Comparison of ENCODE assay signal across 1 cellular context in genomic region chr20:44959896-44960852, GRCh38.
A peak's percentile ranks its signal among the peaks of the same experiment; 100 is the strongest.
TF ChIP-seq lines count a peak whose summit lies in the region.

TSS of gene TOMM34 (minus strand) at chr20:44960397. CDS start at chr20:44960333, 64 bp downstream.

TF ChIP-seq in HepG2, 621 proteins besides CTCF, POLR2A, EP300 and RAD21 (continued from another document and continues in another):
- TF ChIP-seq HOMEZ (CRISPR knock-in tag; IDR thresholded peaks at IDR 0.05; ENCODE audit: low read depth) (peak; percentile 55; the same call in 1 of the 2 replicates), SIX1 (CRISPR knock-in tag; IDR thresholded peaks at IDR 0.05; ENCODE audit: borderline replicate concordance) (no peak), HMG20B (CRISPR knock-in tag; conservative IDR thresholded peaks at IDR 0.05) (no peak; the same call in 1 of the 2 replicates), ZNF790 (CRISPR knock-in tag; IDR thresholded peaks at IDR 0.05; ENCODE audit: borderline replicate concordance) (peak; percentile 86; the same call in 1 of the 2 replicates), CEBPZ (IDR thresholded peaks at IDR 0.05; ENCODE audit: low read length) (no peak), BATF2 (CRISPR knock-in tag; IDR thresholded peaks at IDR 0.05) (peak; percentile 95), HOXA5 (CRISPR knock-in tag; IDR thresholded peaks at IDR 0.05) (peak; percentile 89), ZSCAN25 (CRISPR knock-in tag; IDR thresholded peaks at IDR 0.05) (peak; percentile 70), NR2F2 (IDR thresholded peaks at IDR 0.05; ENCODE audit: borderline replicate concordance, low read depth) (no peak), ZNF280B (CRISPR knock-in tag; IDR thresholded peaks at IDR 0.05; ENCODE audit: borderline replicate concordance) (peak; percentile 99), ZNF225 (CRISPR knock-in tag; IDR thresholded peaks at IDR 0.05) (peak; percentile 94), ZNF629 (CRISPR knock-in tag; conservative IDR thresholded peaks at IDR 0.05) (0 out of 2 replicates have a peak, but pooled peaks have one; percentile 18), ZNF143 (CRISPR knock-in tag; IDR thresholded peaks at IDR 0.05) (peak; percentile 24; the same call in 1 of the 2 replicates), HDAC2 (CRISPR knock-in tag; IDR thresholded peaks at IDR 0.05) (peak; percentile 54), EEA1 (CRISPR knock-in tag; IDR thresholded peaks at IDR 0.05; ENCODE audit: borderline replicate concordance) (peak; percentile 98), ZNF484 (CRISPR knock-in tag; IDR thresholded peaks at IDR 0.05; ENCODE audit: borderline replicate concordance, low read depth) (no peak; the same call in 1 of the 2 replicates), CBX2 (IDR thresholded peaks at IDR 0.05; ENCODE audit: low read depth, low read length) (no peak), CBX2 (CRISPR knock-in tag; IDR thresholded peaks at IDR 0.05; ENCODE audit: low read depth) (0 out of 2 replicates have a peak, but pooled peaks have one; percentile 64), DR1 (CRISPR knock-in tag; IDR thresholded peaks at IDR 0.05) (peak; percentile 65; the same call in 1 of the 2 replicates), U2AF1 (optimal IDR thresholded peaks at IDR 0.05; ENCODE audit: low read depth, low read length) (no peak), HNF1A (IDR thresholded peaks at IDR 0.05; ENCODE audit: low read depth) (no peak), HNF1A (CRISPR knock-in tag; IDR thresholded peaks at IDR 0.05; ENCODE audit: borderline replicate concordance) (peak; percentile 80; the same call in 1 of the 2 replicates), SIN3B (IDR thresholded peaks at IDR 0.05; ENCODE audit: low read length) (no peak), ZNF276 (CRISPR knock-in tag; IDR thresholded peaks at IDR 0.05; ENCODE audit: low read depth) (peak; percentile 62), ZNF737 (CRISPR knock-in tag; IDR thresholded peaks at IDR 0.05; ENCODE audit: borderline replicate concordance) (0 out of 2 replicates have a peak, but pooled peaks have one; percentile 56), ZNF557 (CRISPR knock-in tag; IDR thresholded peaks at IDR 0.05) (no peak; the same call in 1 of the 2 replicates), ARID2 (CRISPR knock-in tag; IDR thresholded peaks at IDR 0.05; ENCODE audit: borderline replicate concordance) (peak; percentile 93), ELF4 (CRISPR knock-in tag; IDR thresholded peaks at IDR 0.05; ENCODE audit: borderline replicate concordance) (0 out of 2 replicates have a peak, but pooled peaks have one; percentile 66), ZBTB46 (CRISPR knock-in tag; IDR thresholded peaks at IDR 0.05; ENCODE audit: borderline replicate concordance) (peak; percentile 49; the same call in 1 of the 2 replicates), IRF1 (CRISPR knock-in tag; IDR thresholded peaks at IDR 0.05; ENCODE audit: low read depth) (no peak; the same call in 1 of the 2 replicates), NFATC3 (CRISPR knock-in tag; IDR thresholded peaks at IDR 0.05) (peak; percentile 98), JUND (CRISPR knock-in tag; IDR thresholded peaks at IDR 0.05) (0 out of 2 replicates have a peak, but pooled peaks have one; percentile 19), TSC22D2 (CRISPR knock-in tag; IDR thresholded peaks at IDR 0.05; ENCODE audit: borderline replicate concordance) (peak; percentile 99; the same call in 1 of the 2 replicates), BHLHE40 (IDR thresholded peaks at IDR 0.05; ENCODE audit: low read length) (peak; percentile 85), GPBP1L1 (CRISPR knock-in tag; IDR thresholded peaks at IDR 0.05) (no peak), BORCS8-MEF2B (CRISPR knock-in tag; IDR thresholded peaks at IDR 0.05) (peak; percentile 99), SAFB2 (CRISPR knock-in tag; IDR thresholded peaks at IDR 0.05; ENCODE audit: borderline replicate concordance, low read depth) (peak; percentile 96), NR2F1 (CRISPR knock-in tag; IDR thresholded peaks at IDR 0.05) (no peak), STAT5B (CRISPR knock-in tag; IDR thresholded peaks at IDR 0.05) (peak; percentile 62; the same call in 1 of the 2 replicates), ETV6 (CRISPR knock-in tag; conservative IDR thresholded peaks at IDR 0.05) (peak; percentile 77), ZNF674 (CRISPR knock-in tag; IDR thresholded peaks at IDR 0.05; ENCODE audit: low read depth) (no peak), PLSCR1 (CRISPR knock-in tag; IDR thresholded peaks at IDR 0.05; ENCODE audit: borderline replicate concordance) (peak; percentile 87; the same call in 1 of the 2 replicates)
